29 cellular contexts compared by ENCODE assay signal in genomic region chr2:99922664-99923063, GRCh38.
"Had no signal": no experiment of that assay in that cellular context is flagged by ENCODE, and none has a peak within 500 bp of the region (broad histone marks: within the 10 kb centered on the region; RNA-seq: fewer than 3 reads in every experiment).

No MANE protein-coding gene starts in this region.

- H3K27ac ChIP-seq: ascending aorta, cardiac muscle cell, KMS-11, PC-9, RWPE1, SJCRH30, SK-N-MC, WERI-Rb-1 had no signal

- H3K9me3 ChIP-seq: SJCRH30 had no signal

- H3K36me3 Mint-ChIP-seq: activated naive CD8-positive, alpha-beta T cell treated with anti-CD3 and anti-CD28 coated beads, Interleukin-2, amount 10 ng/mL, durations not matched to agents 7 days and 5 days had no signal

- H3K4me3 ChIP-seq: ascending aorta, cardiac muscle cell, PC-9, SJCRH30, SK-N-MC had no signal

- H3K27me3 Mint-ChIP-seq: activated CD4-positive, alpha-beta T cell treated with anti-CD3 and anti-CD28 coated beads, Interleukin-2, amount 10 ng/mL, durations not matched to agents 7 days and 5 days; activated naive CD4-positive, alpha-beta T cell treated with anti-CD3 and anti-CD28 coated beads, Interleukin-2, amount 50 U/mL, for 24 hours; activated T-cell treated with anti-CD3 and anti-CD28 coated beads, Interleukin-2, amount 50 U/mL, for 24 hours had no signal

- ATAC-seq: activated CD8-positive, alpha-beta T cell treated with anti-CD3 and anti-CD28 coated beads, Interleukin-2, amount 10 ng/mL, durations not matched to agents 7 days and 5 days had no signal

- H3K9me3 Mint-ChIP-seq: activated CD4-positive, alpha-beta T cell treated with anti-CD3 and anti-CD28 coated beads, Interleukin-2, amount 10 ng/mL, durations not matched to agents 7 days and 5 days; activated naive CD8-positive, alpha-beta T cell treated with anti-CD3 and anti-CD28 coated beads, Interleukin-2, amount 10 ng/mL, durations not matched to agents 7 days and 5 days; activated T-helper 2 cell treated with anti-CD3 and anti-CD28 coated beads, Interferon-gamma antibody, Interleukin-2, Interleukin-4, amounts not matched to agents 10 μg/mL and 5 μg/mL and 100 μg/mL, durations not matched to agents 14 hours and 24 hours and 36 hours had no signal

- H3K4me3 Mint-ChIP-seq: activated CD4-positive, alpha-beta T cell treated with anti-CD3 and anti-CD28 coated beads, Interleukin-2, amount 10 ng/mL, durations not matched to agents 7 days and 5 days; activated CD8-positive, alpha-beta T cell treated with anti-CD3 and anti-CD28 coated beads, Interleukin-2, amount 10 ng/mL, durations not matched to agents 7 days and 5 days; activated naive CD4-positive, alpha-beta T cell treated with anti-CD3 and anti-CD28 coated beads, Interleukin-2, amount 50 U/mL, for 24 hours; activated naive CD8-positive, alpha-beta T cell treated with anti-CD3 and anti-CD28 coated beads, Interleukin-2, amount 10 ng/mL, durations not matched to agents 7 days and 5 days; activated T-cell treated with anti-CD3 and anti-CD28 coated beads, Interleukin-2, amount 50 U/mL, for 24 hours had no signal

- H3K27ac Mint-ChIP-seq: activated CD4-positive, alpha-beta T cell treated with anti-CD3 and anti-CD28 coated beads, Interleukin-2, amount 10 ng/mL, durations not matched to agents 7 days and 5 days; activated CD8-positive, alpha-beta T cell treated with anti-CD3 and anti-CD28 coated beads, Interleukin-2, amount 10 ng/mL, durations not matched to agents 7 days and 5 days; activated naive CD4-positive, alpha-beta T cell treated with anti-CD3 and anti-CD28 coated beads, Interleukin-2, amount 50 U/mL, for 24 hours; activated naive CD8-positive, alpha-beta T cell treated with anti-CD3 and anti-CD28 coated beads, Interleukin-2, amount 10 ng/mL, durations not matched to agents 7 days and 5 days; activated T-cell treated with anti-CD3 and anti-CD28 coated beads, Interleukin-2, amount 50 U/mL, for 24 hours; activated T-helper 2 cell treated with anti-CD3 and anti-CD28 coated beads, Interferon-gamma antibody, Interleukin-2, Interleukin-4, amounts not matched to agents 10 μg/mL and 5 μg/mL and 100 μg/mL, durations not matched to agents 14 hours and 24 hours and 36 hours had no signal

- H3K4me1 Mint-ChIP-seq: activated CD4-positive, alpha-beta T cell treated with anti-CD3 and anti-CD28 coated beads, Interleukin-2, amount 10 ng/mL, durations not matched to agents 7 days and 5 days; activated naive CD4-positive, alpha-beta T cell treated with anti-CD3 and anti-CD28 coated beads, Interleukin-2, amount 50 U/mL, for 24 hours; activated naive CD8-positive, alpha-beta T cell treated with anti-CD3 and anti-CD28 coated beads, Interleukin-2, amount 10 ng/mL, durations not matched to agents 7 days and 5 days had no signal

- H3K36me3 ChIP-seq: ascending aorta, cardiac muscle cell, SJCRH30, WERI-Rb-1 had no signal

- DNase-seq: activated CD4-positive, alpha-beta T cell treated with anti-CD3 and anti-CD28 coated beads, Interleukin-2, amount 10 ng/mL, durations not matched to agents 7 days and 5 days; activated CD4-positive, alpha-beta T cell treated with anti-CD3 and anti-CD28 coated beads, Interleukin-2, amount 50 U/mL, for 48 hours; activated CD8-positive, alpha-beta T cell treated with anti-CD3 and anti-CD28 coated beads, Interleukin-2, amount 10 ng/mL, durations not matched to agents 7 days and 5 days; activated gamma-delta T cell; activated naive CD4-positive, alpha-beta T cell treated with Interleukin-2 at 50 U/mL for 16 hours; activated naive CD8-positive, alpha-beta T cell treated with anti-CD3 and anti-CD28 coated beads, Interleukin-2, amount 10 ng/mL, durations not matched to agents 7 days and 5 days; activated T-cell treated with anti-CD3 and anti-CD28 coated beads, Interleukin-2, amount 50 U/mL, for 24 hours; amygdala; MM.1S; MV-4-11; NCI-H1092; NCI-H1436 treated with DMSO at 0.1 percent for 48 hours; NCI-H1694 treated with DMSO at 0.1 percent for 48 hours; NCI-H2029; NCI-H345; NCI-H524 treated with DMSO at 0.1 percent for 48 hours; NK-92 treated with Interleukin-12 subunit alpha and Interleukin-12 subunit beta, amount 100 ng/mL, for 24 hours; PC-9; SHP77; SJCRH30; T1000; WERI-Rb-1 had no signal

- H3K27me3 ChIP-seq: ascending aorta, cardiac muscle cell, SJCRH30 had no signal

- H3K4me1 ChIP-seq: ascending aorta, SJCRH30 had no signal
